Comparison of ENCODE assay signal across 26 cellular contexts in genomic region chr18:75785175-75785574, GRCh38.
"Had no signal": no experiment of that assay in that cellular context is flagged by ENCODE, and none has a peak within 500 bp of the region (broad histone marks: within the 10 kb centered on the region; RNA-seq: fewer than 3 reads in every experiment).

No MANE protein-coding gene starts in this region.

- H3K4me3 Mint-ChIP-seq: activated CD4-positive, alpha-beta T cell treated with anti-CD3 and anti-CD28 coated beads for 36 hours; activated CD8-positive, alpha-beta T cell treated with anti-CD3 and anti-CD28 coated beads for 36 hours; activated naive CD4-positive, alpha-beta T cell treated with anti-CD3 and anti-CD28 coated beads, Interleukin-2, amount 50 U/mL, for 24 hours; T-cell had no signal

- H3K27ac ChIP-seq: SK-N-MC, VCaP had no signal

- H3K36me3 Mint-ChIP-seq: activated naive CD4-positive, alpha-beta T cell treated with anti-CD3 and anti-CD28 coated beads, Interleukin-2, amount 50 U/mL, for 24 hours; T-cell had no signal

- H3K4me1 Mint-ChIP-seq: activated CD4-positive, alpha-beta T cell treated with anti-CD3 and anti-CD28 coated beads for 36 hours; activated naive CD4-positive, alpha-beta T cell treated with anti-CD3 and anti-CD28 coated beads, Interleukin-2, amount 50 U/mL, for 24 hours; T-cell had no signal

- DNase-seq: activated CD4-positive, alpha-beta T cell treated with anti-CD3 and anti-CD28 coated beads for 36 hours; activated CD4-positive, alpha-beta T cell treated with anti-CD3 and anti-CD28 coated beads, Interleukin-2, amount 50 U/mL, for 1 hour; activated CD8-positive, alpha-beta memory T cell treated with anti-CD3 and anti-CD28 coated beads, Interleukin-2, amount 50 U/mL, for 4 hours; activated CD8-positive, alpha-beta T cell treated with anti-CD3 and anti-CD28 coated beads for 36 hours; activated effector memory CD4-positive, alpha-beta T cell treated with Interleukin-2 at 50 U/mL for 16 hours; activated naive CD4-positive, alpha-beta T cell; activated T-cell treated with anti-CD3 and anti-CD28 coated beads, Interleukin-2, amount 50 U/mL, for 1 hour; aorta; central memory CD4-positive, alpha-beta T cell; Kasumi-1; KBM-7; NCI-H1105; NCI-H1436; NCI-H1694 treated with DMSO at 0.1 percent for 48 hours; NCI-H2029 treated with DMSO at 0.1 percent for 48 hours; NCI-H446; NK-92 treated with Interleukin-12 subunit alpha and Interleukin-12 subunit beta, amount 100 ng/mL, for 24 hours; OCI-M1; RPMI8226; T-cell; T-helper 2 cell; T1000 had no signal

- ATAC-seq: activated CD4-positive, alpha-beta T cell treated with anti-CD3 and anti-CD28 coated beads for 36 hours; activated CD8-positive, alpha-beta T cell treated with anti-CD3 and anti-CD28 coated beads for 36 hours; Right ventricle myocardium inferior; T-cell had no signal

- H3K4me3 ChIP-seq: SK-N-MC had no signal

- H3K27ac Mint-ChIP-seq: activated CD4-positive, alpha-beta T cell treated with anti-CD3 and anti-CD28 coated beads for 36 hours; activated CD8-positive, alpha-beta T cell treated with anti-CD3 and anti-CD28 coated beads for 36 hours; activated naive CD4-positive, alpha-beta T cell treated with anti-CD3 and anti-CD28 coated beads, Interleukin-2, amount 50 U/mL, for 24 hours; T-cell had no signal

- H3K9me3 Mint-ChIP-seq: activated CD8-positive, alpha-beta T cell treated with anti-CD3 and anti-CD28 coated beads for 36 hours; activated naive CD4-positive, alpha-beta T cell treated with anti-CD3 and anti-CD28 coated beads, Interleukin-2, amount 50 U/mL, for 24 hours; T-cell had no signal
